Comparison of ENCODE assay signal across 28 cellular contexts in genomic region chr20:50608750-50609104, GRCh38.
"Had no signal": no experiment of that assay in that cellular context is flagged by ENCODE, and none has a peak within 500 bp of the region (broad histone marks: within the 10 kb centered on the region; RNA-seq: fewer than 3 reads in every experiment).

No MANE protein-coding gene starts in this region.

- FAIRE-seq: colon, frontal cortex had no signal

- H3K4me3 ChIP-seq: adrenal gland, body of pancreas had no signal

- H3K9me3 ChIP-seq: adrenal gland, body of pancreas had no signal

- DNase-seq: activated B cell treated with CpG ODN at 0.5 μM for 24 hours; activated CD4-positive, alpha-beta T cell treated with anti-CD3 and anti-CD28 coated beads for 48 hours; activated CD4-positive, alpha-beta T cell treated with anti-CD3 and anti-CD28 coated beads, Interleukin-2, amount 50 U/mL, for 1 hour; activated CD4-positive, alpha-beta T cell treated with anti-CD3 and anti-CD28 coated beads, Interleukin-2, amount 50 U/mL, for 48 hours; activated CD8-positive, alpha-beta memory T cell treated with anti-CD3 and anti-CD28 coated beads, Interleukin-2, amount 10 ng/mL, durations not matched to agents 7 days and 5 days; activated CD8-positive, alpha-beta memory T cell treated with anti-CD3 and anti-CD28 coated beads, Interleukin-2, amount 50 U/mL, for 4 hours; activated CD8-positive, alpha-beta T cell treated with anti-CD3 and anti-CD28 coated beads for 36 hours; activated effector memory CD4-positive, alpha-beta T cell treated with anti-CD3 and anti-CD28 coated beads, Interleukin-2, amount 50 U/mL, for 16 hours; activated naive CD4-positive, alpha-beta T cell treated with anti-CD3 and anti-CD28 coated beads, Interleukin-2, amount 10 ng/mL, durations not matched to agents 7 days and 5 days; activated T-cell treated with anti-CD3 and anti-CD28 coated beads, Interleukin-2, amount 50 U/mL, for 1 hour; activated T-cell treated with anti-CD3 and anti-CD28 coated beads, Interleukin-2, amount 50 U/mL, for 48 hours; adrenal gland; amygdala; aorta; body of pancreas; caudate nucleus; cortex of kidney; effector CD8-positive, alpha-beta T cell; foreskin fibroblast; head of caudate nucleus; T-helper 1 cell; T-helper 17 cell; T1000; WERI-Rb-1 had no signal

- ATAC-seq: activated CD4-positive, CD25-positive, alpha-beta regulatory T cell treated with anti-CD3 and anti-CD28 coated beads, Interleukin-2, amount 50 U/mL, for 24 hours; activated CD8-positive, alpha-beta memory T cell treated with anti-CD3 and anti-CD28 coated beads, Interleukin-2, amount 10 ng/mL, durations not matched to agents 7 days and 5 days; activated CD8-positive, alpha-beta T cell treated with anti-CD3 and anti-CD28 coated beads for 36 hours; body of pancreas; esophagus mucosa; T-helper 17 cell had no signal

- H3K27ac ChIP-seq: adrenal gland, body of pancreas, WERI-Rb-1 had no signal

- H3K36me3 ChIP-seq: adrenal gland, WERI-Rb-1 had no signal

- H3K27me3 ChIP-seq: adrenal gland, body of pancreas had no signal
